In the genomic region with DNA sequence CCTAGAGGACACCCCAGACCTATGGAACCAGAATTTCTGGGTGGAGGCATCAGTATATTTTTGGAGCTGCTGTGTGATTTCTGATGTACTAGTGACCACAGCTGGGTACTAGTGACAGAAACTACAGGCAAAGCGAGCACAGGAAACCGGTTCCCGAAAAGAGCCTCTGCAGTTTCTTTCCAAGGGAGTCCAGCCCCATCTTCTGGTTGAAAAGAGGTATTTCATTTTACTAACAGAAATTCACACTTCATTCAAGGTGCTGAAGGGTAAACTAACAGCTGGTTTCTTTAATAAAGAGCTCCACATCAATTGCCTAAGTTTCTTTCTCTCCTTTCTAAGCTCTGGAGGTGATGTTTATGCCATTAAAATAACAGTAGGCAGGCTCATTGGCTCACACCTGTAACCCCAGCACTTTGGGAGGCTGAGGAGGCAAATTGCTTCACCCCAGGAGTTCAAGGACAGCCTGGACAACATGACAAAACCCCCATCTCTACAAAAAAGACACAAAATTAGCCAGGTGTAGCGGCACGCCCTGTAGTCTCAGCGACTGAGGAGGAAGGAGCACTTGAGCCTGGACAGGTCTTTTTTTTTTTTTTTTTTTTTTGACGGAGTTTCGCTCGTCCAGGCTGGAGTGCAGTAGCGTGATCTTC, we compare ENCODE assay signal across 8 cellular contexts. TPM values are rescaled to one million over a fixed set of nuclear protein-coding genes. Genes with fewer than 3 reads are reported as not detected.
DNase-seq lines count a peak whose midpoint lies in the region; ATAC-seq, FAIRE-seq and TF ChIP-seq lines count a peak whose summit lies in the region.

No MANE protein-coding gene starts in this region.

- ATAC-seq in HG03571 (IDR thresholded peaks at IDR 0.05; ENCODE audit: unreplicated experiment): no peak

- intact Hi-C loops in vagina (cut with DNase I): loop anchor here (5.0 to 10.0 kb wide), 2 partner anchors 89 to 162 kb away; partner anchors contain the start of gene TAS1R1

- H3F3A ChIP-seq in OCI-LY1 (ENCODE audit: insufficient read depth, low read length): no peaks in the 10 kb centered on the region

- H3K4me1 ChIP-seq in OCI-LY1 (ENCODE audit: insufficient read depth, low read length, severe bottlenecking) (no peaks in the 10 kb centered on the region), vagina (no peaks in the 10 kb centered on the region)

- H4K20me1 ChIP-seq in OCI-LY1 (ENCODE audit: insufficient read depth, low read length): no peaks in the 10 kb centered on the region

- peak; percentile 66 for TF ChIP-seq CTCF in OCI-LY1 (IDR thresholded peaks at IDR 0.05; ENCODE audit: low read length)
- peak; percentile 61 for TF ChIP-seq CTCF in bronchial epithelial cell (IDR thresholded peaks at IDR 0.05; ENCODE audit: insufficient read depth, low read length, severe bottlenecking)
- TF ChIP-seq CTCF in vagina (IDR thresholded peaks at IDR 0.05): peak; percentile 45 to 74 (median 51)

- no peak overlapping the region for H2AFZ ChIP-seq in OCI-LY1 (ENCODE audit: low read length)

- peak; percentile 50 for DNase-seq in COLO829 (ENCODE audit: low spot score)
- no peak for DNase-seq in GM18507 (ENCODE audit: extremely low spot score, insufficient read length, low read depth)
- peak; percentile 51 for DNase-seq in bronchial epithelial cell (ENCODE audit: low read depth)
- DNase-seq in left kidney (ENCODE audit: low read depth, low spot score): peak; percentile 83
- no peak for DNase-seq in vagina (ENCODE audit: extremely low spot score in 2 of 2)
- DNase-seq in NCI-H2029 treated with DMSO at 0.1 percent for 48 hours (lab: John Stamatoyannopoulos, UW): no peak

- H3K4me2 ChIP-seq in OCI-LY1 (ENCODE audit: low read length): no peak overlapping the region

- peaks cover 42% of the 10 kb centered on the region for H3K36me3 ChIP-seq in OCI-LY1 (ENCODE audit: insufficient read depth, low read length)
- peaks cover 21% of the 10 kb centered on the region for H3K36me3 ChIP-seq in bronchial epithelial cell (ENCODE audit: control insufficient read depth, insufficient read depth, low read length)
- H3K36me3 ChIP-seq in vagina: peaks cover 0 to 28% of the 10 kb centered on the region in 2 donors

- H3K27ac ChIP-seq in OCI-LY1 (ENCODE audit: low read depth, low read length, poor library complexity, severe bottlenecking): no peak overlapping the region
- no peak overlapping the region for H3K27ac ChIP-seq in vagina

- H3K79me2 ChIP-seq in OCI-LY1 (ENCODE audit: insufficient read depth, low read length): no peaks in the 10 kb centered on the region

- H3K9me2 ChIP-seq in OCI-LY1 (ENCODE audit: low read depth, low read length): no peaks in the 10 kb centered on the region

- H3K4me3 ChIP-seq in OCI-LY1 (ENCODE audit: low read depth, low read length, poor library complexity, severe bottlenecking): no peak overlapping the region
- no peak overlapping the region for H3K4me3 ChIP-seq in bronchial epithelial cell (ENCODE audit: low read depth, low read length)
- no peak overlapping the region for H3K4me3 ChIP-seq in vagina

- no peak for TF ChIP-seq POLR2A in vagina (IDR thresholded peaks at IDR 0.05)

- H3K9me3 ChIP-seq in OCI-LY1 (ENCODE audit: low read length): no peaks in the 10 kb centered on the region
- H3K9me3 ChIP-seq in vagina: no peaks in the 10 kb centered on the region

- FAIRE-seq in GM18507 (lab: Jason Lieb, UNC) (peak; percentile 35), bronchial epithelial cell (lab: Jason Lieb, UNC) (no peak)

- no peak overlapping the region for H3K9ac ChIP-seq in OCI-LY1 (ENCODE audit: low read length)

- H3K27me3 ChIP-seq in OCI-LY1 (ENCODE audit: insufficient read depth, low read length) (no peaks in the 10 kb centered on the region), bronchial epithelial cell (ENCODE audit: control insufficient read depth, insufficient read depth, low read length) (no peaks in the 10 kb centered on the region), vagina (no peaks in the 10 kb centered on the region)

RNA-seq across cellular contexts. Expression of gene THAP3, which starts 22.0 kb away (rescaled TPM):
- 24.0 and 26.6 TPM in 2 replicates for total RNA-seq in bronchial epithelial cell
- 29.0 TPM for total RNA-seq in vagina

RNA-seq across cellular contexts. Expression of gene PHF13, which starts 33.1 kb away (rescaled TPM):
- total RNA-seq in bronchial epithelial cell (6.1 and 9.9 TPM in 2 replicates), vagina (21.6 TPM)

RNA-seq across cellular contexts. Expression of gene KLHL21, which starts 44.0 kb away (rescaled TPM):
- total RNA-seq in bronchial epithelial cell: 30.2 and 38.7 TPM in 2 replicates
- 54.3 TPM for total RNA-seq in vagina

RNA-seq across cellular contexts. Expression of gene DNAJC11, which starts 55.0 kb away (rescaled TPM):
- total RNA-seq in bronchial epithelial cell: 17.9 and 31.1 TPM in 2 replicates
- total RNA-seq in vagina: 29.2 TPM

Comparison
In these comparisons a context has a peak if more than half of its experiments do, and no peak if none do; other contexts are left out.
1. DNase-seq: peak in COLO829 (single experiment), bronchial epithelial cell (single experiment) and left kidney (single experiment); none in GM18507 (single experiment), vagina (0 of 2) and NCI-H2029 treated with DMSO at 0.1 percent for 48 hours (single experiment).
2. Peak in every context shown above with its lines, with median percentiles within 50 percentile points of each other: CTCF ChIP-seq.